In genomic region chr5:91383956-91384300, GRCh38 we compare ENCODE assay signal across 8 cellular contexts. TPM values are rescaled to one million over a fixed set of nuclear protein-coding genes. Genes with fewer than 3 reads are reported as not detected.
DNase-seq lines count a peak whose midpoint lies in the region; ATAC-seq and TF ChIP-seq lines count a peak whose summit lies in the region.

No MANE protein-coding gene starts in this region.

- TF ChIP-seq CTCF in endothelial cell (IDR thresholded peaks at IDR 0.05; ENCODE audit: unreplicated experiment) = no peak
- no peak for TF ChIP-seq CTCF in natural killer cell (IDR thresholded peaks at IDR 0.05)

- peaks cover 9% of the 10 kb centered on the region for H3K4me1 ChIP-seq in SJSA1 (replicated peaks)

- H3K27ac Mint-ChIP-seq in endothelial cell (ENCODE audit: unreplicated experiment) = peak overlapping the region; percentile 100
- H3K27ac Mint-ChIP-seq in natural killer cell = peak overlapping the region; percentile 100

- peak overlapping the region; percentile 56 for H3K4me3 ChIP-seq in SJSA1

- H3K36me3 Mint-ChIP-seq in endothelial cell (ENCODE audit: low read depth, unreplicated experiment) (peaks cover 6% of the 10 kb centered on the region), natural killer cell (no peaks in the 10 kb centered on the region)

- H3K4me1 Mint-ChIP-seq in endothelial cell (ENCODE audit: unreplicated experiment) (peaks cover 17% of the 10 kb centered on the region), natural killer cell (peaks cover 28 to 31% of the 10 kb centered on the region in 2 donors)

- H3K27me3 Mint-ChIP-seq in endothelial cell (ENCODE audit: unreplicated experiment) = peaks cover 17% of the 10 kb centered on the region
- H3K27me3 Mint-ChIP-seq in natural killer cell (ENCODE audit: low read depth in 2 of 2) = no peaks in the 10 kb centered on the region

- peak overlapping the region; percentile 98 for H3K27ac ChIP-seq in SJSA1

- no peak for ATAC-seq in natural killer cell
- ATAC-seq in GM18858 (IDR thresholded peaks at IDR 0.05; ENCODE audit: unreplicated experiment) = no peak
- no peak for ATAC-seq in HG02885 (IDR thresholded peaks at IDR 0.05; ENCODE audit: poor library complexity, unreplicated experiment)

- intact Hi-C loops in natural killer cell (cut with micrococcal nuclease) = loop anchor here (1.0 to 5.0 kb wide), 3 partner anchors 35 to 857 kb away; partner anchors contain the start of gene LYSMD3

- no peaks in the 10 kb centered on the region for H3K27me3 ChIP-seq in SJSA1 (replicated peaks)

- peak overlapping the region; percentile 98 for H3K4me3 Mint-ChIP-seq in endothelial cell (ENCODE audit: unreplicated experiment)
- peak overlapping the region; percentile 99 for H3K4me3 Mint-ChIP-seq in natural killer cell

- H3K9me3 Mint-ChIP-seq in endothelial cell (ENCODE audit: unreplicated experiment) = no peaks in the 10 kb centered on the region
- H3K9me3 Mint-ChIP-seq in natural killer cell = no peaks in the 10 kb centered on the region

- no peaks in the 10 kb centered on the region for H3K9me3 ChIP-seq in SJSA1 (replicated peaks)

- H3K36me3 ChIP-seq in SJSA1 = peaks cover 8% of the 10 kb centered on the region

- peak; percentile 15 to 25 for DNase-seq in stimulated activated CD4-positive, alpha-beta T cell treated with anti-CD3 and anti-CD28 coated beads, Interleukin-2, amount 100 ng/mL, for 24 hours
- DNase-seq in stimulated activated CD4-positive, alpha-beta T cell treated with anti-CD3 and anti-CD28 coated beads, Interleukin-4, amount 100 ng/mL, for 4 hours = no peak
- DNase-seq in SJSA1 (ENCODE audit: low read depth in 1 of 2, low spot score in 2 of 2) (no peak), endothelial cell (ENCODE audit: low spot score) (peak; percentile 22), natural killer cell (no peak), HPDE6-E6E7 (ENCODE audit: extremely low spot score) (no peak)

RNA-seq across cellular contexts. Expression of gene ARRDC3, which starts 0.8 kb away (rescaled TPM):
- 22.2 and 25.1 TPM in 2 replicates for total RNA-seq in SJSA1 (2014; rRNA removed; shearing (Covaris generic))
- 40.6 TPM for total RNA-seq in endothelial cell (ENCODE audit: unreplicated experiment)
- 100 to 1,000 TPM; 117 to 375 (median 133) TPM for total RNA-seq in natural killer cell

Comparison
In these comparisons a context has a peak if more than half of its experiments do, and no peak if none do; other contexts are left out.
1. DNase-seq: peak in stimulated activated CD4-positive, alpha-beta T cell treated with anti-CD3 and anti-CD28 coated beads, Interleukin-2, amount 100 ng/mL, for 24 hours (2 of 2) and endothelial cell (single experiment); none in stimulated activated CD4-positive, alpha-beta T cell treated with anti-CD3 and anti-CD28 coated beads, Interleukin-4, amount 100 ng/mL, for 4 hours (0 of 2), SJSA1 (0 of 2), natural killer cell (single experiment) and HPDE6-E6E7 (single experiment).